1 cellular context compared by ENCODE assay signal in genomic region chr10:29324220-29324831, GRCh38.
TF ChIP-seq lines count a peak whose summit lies in the region.

No MANE protein-coding gene starts in this region.

TF ChIP-seq in HepG2, 621 proteins besides CTCF, POLR2A, EP300 and RAD21 (continued from another document and continues in another):
- TF ChIP-seq, protein P1, sequence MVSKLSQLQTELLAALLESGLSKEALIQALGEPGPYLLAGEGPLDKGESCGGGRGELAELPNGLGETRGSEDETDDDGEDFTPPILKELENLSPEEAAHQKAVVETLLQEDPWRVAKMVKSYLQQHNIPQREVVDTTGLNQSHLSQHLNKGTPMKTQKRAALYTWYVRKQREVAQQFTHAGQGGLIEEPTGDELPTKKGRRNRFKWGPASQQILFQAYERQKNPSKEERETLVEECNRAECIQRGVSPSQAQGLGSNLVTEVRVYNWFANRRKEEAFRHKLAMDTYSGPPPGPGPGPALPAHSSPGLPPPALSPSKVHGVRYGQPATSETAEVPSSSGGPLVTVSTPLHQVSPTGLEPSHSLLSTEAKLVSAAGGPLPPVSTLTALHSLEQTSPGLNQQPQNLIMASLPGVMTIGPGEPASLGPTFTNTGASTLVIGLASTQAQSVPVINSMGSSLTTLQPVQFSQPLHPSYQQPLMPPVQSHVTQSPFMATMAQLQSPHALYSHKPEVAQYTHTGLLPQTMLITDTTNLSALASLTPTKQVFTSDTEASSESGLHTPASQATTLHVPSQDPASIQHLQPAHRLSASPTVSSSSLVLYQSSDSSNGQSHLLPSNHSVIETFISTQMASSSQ (IDR thresholded peaks at IDR 0.05; ENCODE audit: low read depth): no peak
- TF ChIP-seq, protein P1 (CRISPR knock-in tag; IDR thresholded peaks at IDR 0.05; ENCODE audit: borderline replicate concordance): peak; percentile 12; the same call in 1 of the 2 replicates
- TF ChIP-seq ARID5B (CRISPR knock-in tag; IDR thresholded peaks at IDR 0.05) (peak; percentile 57), ZFP62 (CRISPR knock-in tag; IDR thresholded peaks at IDR 0.05) (no peak), SALL1 (CRISPR knock-in tag; IDR thresholded peaks at IDR 0.05) (peak; percentile 63), RXRB (CRISPR knock-in tag; IDR thresholded peaks at IDR 0.05; ENCODE audit: borderline replicate concordance) (peak; percentile 64; the same call in 1 of the 2 replicates), RFXAP (CRISPR knock-in tag; IDR thresholded peaks at IDR 0.05; ENCODE audit: borderline replicate concordance) (no peak), KLF11 (CRISPR knock-in tag; IDR thresholded peaks at IDR 0.05) (no peak), ZFP90 (CRISPR knock-in tag; IDR thresholded peaks at IDR 0.05; ENCODE audit: borderline replicate concordance) (no peak), SOX5 (CRISPR knock-in tag; IDR thresholded peaks at IDR 0.05; ENCODE audit: borderline replicate concordance) (peak; percentile 25; the same call in 1 of the 2 replicates), GRHL1 (CRISPR knock-in tag; conservative IDR thresholded peaks at IDR 0.05) (no peak), GPBP1L1 (CRISPR knock-in tag; IDR thresholded peaks at IDR 0.05) (no peak), ZNF616 (CRISPR knock-in tag; IDR thresholded peaks at IDR 0.05; ENCODE audit: low read depth) (no peak), KMT2B (CRISPR knock-in tag; IDR thresholded peaks at IDR 0.05) (no peak), ERF (CRISPR knock-in tag; IDR thresholded peaks at IDR 0.05) (0 out of 2 replicates have a peak, but pooled peaks have one; percentile 24), TERF1 (CRISPR knock-in tag; IDR thresholded peaks at IDR 0.05) (no peak), ZNF572 (CRISPR knock-in tag; IDR thresholded peaks at IDR 0.05) (no peak), RXRA (CRISPR knock-in tag; IDR thresholded peaks at IDR 0.05) (peak; percentile 58; the same call in 1 of the 2 replicates), SAP130 (CRISPR knock-in tag; IDR thresholded peaks at IDR 0.05; ENCODE audit: low read depth) (peak; percentile 34; the same call in 1 of the 2 replicates), SOX6 (IDR thresholded peaks at IDR 0.05) (no peak), SOX6 (CRISPR knock-in tag; IDR thresholded peaks at IDR 0.05) (peak; percentile 43; the same call in 1 of the 2 replicates), ELF4 (CRISPR knock-in tag; IDR thresholded peaks at IDR 0.05; ENCODE audit: borderline replicate concordance) (no peak), ZNF160 (CRISPR knock-in tag; IDR thresholded peaks at IDR 0.05) (no peak), NRL (CRISPR knock-in tag; IDR thresholded peaks at IDR 0.05; ENCODE audit: borderline replicate concordance) (no peak), ZSCAN25 (CRISPR knock-in tag; IDR thresholded peaks at IDR 0.05) (0 out of 2 replicates have a peak, but pooled peaks have one; percentile 9), ZNF335 (CRISPR knock-in tag; IDR thresholded peaks at IDR 0.05) (0 out of 2 replicates have a peak, but pooled peaks have one; percentile 32), THRA (CRISPR knock-in tag; IDR thresholded peaks at IDR 0.05; ENCODE audit: borderline replicate concordance) (peak; percentile 70; the same call in 1 of the 2 replicates), MEIS1 (CRISPR knock-in tag; IDR thresholded peaks at IDR 0.05; ENCODE audit: borderline replicate concordance) (no peak), RELA (CRISPR knock-in tag; IDR thresholded peaks at IDR 0.05) (no peak), ZSCAN31 (CRISPR knock-in tag; IDR thresholded peaks at IDR 0.05; ENCODE audit: low read depth) (no peak), PATZ1 (CRISPR knock-in tag; IDR thresholded peaks at IDR 0.05) (0 out of 2 replicates have a peak, but pooled peaks have one; percentile 13), ZUFSP (CRISPR knock-in tag; IDR thresholded peaks at IDR 0.05; ENCODE audit: borderline replicate concordance) (no peak)
- TF ChIP-seq, protein P2, sequence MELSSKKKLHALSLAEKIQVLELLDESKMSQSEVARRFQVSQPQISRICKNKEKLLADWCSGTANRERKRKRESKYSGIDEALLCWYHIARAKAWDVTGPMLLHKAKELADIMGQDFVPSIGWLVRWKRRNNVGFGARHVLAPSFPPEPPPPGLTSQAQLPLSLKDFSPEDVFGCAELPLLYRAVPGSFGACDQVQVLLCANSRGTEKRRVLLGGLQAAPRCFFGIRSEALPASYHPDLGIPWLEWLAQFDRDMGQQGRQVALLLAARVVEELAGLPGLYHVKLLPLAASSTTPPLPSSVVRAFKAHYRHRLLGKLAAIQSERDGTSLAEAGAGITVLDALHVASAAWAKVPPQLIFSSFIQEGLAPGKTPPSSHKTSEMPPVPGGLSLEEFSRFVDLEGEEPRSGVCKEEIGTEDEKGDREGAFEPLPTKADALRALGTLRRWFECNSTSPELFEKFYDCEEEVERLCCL (CRISPR knock-in tag; IDR thresholded peaks at IDR 0.05; ENCODE audit: borderline replicate concordance): no peak
- TF ChIP-seq, protein P3, sequence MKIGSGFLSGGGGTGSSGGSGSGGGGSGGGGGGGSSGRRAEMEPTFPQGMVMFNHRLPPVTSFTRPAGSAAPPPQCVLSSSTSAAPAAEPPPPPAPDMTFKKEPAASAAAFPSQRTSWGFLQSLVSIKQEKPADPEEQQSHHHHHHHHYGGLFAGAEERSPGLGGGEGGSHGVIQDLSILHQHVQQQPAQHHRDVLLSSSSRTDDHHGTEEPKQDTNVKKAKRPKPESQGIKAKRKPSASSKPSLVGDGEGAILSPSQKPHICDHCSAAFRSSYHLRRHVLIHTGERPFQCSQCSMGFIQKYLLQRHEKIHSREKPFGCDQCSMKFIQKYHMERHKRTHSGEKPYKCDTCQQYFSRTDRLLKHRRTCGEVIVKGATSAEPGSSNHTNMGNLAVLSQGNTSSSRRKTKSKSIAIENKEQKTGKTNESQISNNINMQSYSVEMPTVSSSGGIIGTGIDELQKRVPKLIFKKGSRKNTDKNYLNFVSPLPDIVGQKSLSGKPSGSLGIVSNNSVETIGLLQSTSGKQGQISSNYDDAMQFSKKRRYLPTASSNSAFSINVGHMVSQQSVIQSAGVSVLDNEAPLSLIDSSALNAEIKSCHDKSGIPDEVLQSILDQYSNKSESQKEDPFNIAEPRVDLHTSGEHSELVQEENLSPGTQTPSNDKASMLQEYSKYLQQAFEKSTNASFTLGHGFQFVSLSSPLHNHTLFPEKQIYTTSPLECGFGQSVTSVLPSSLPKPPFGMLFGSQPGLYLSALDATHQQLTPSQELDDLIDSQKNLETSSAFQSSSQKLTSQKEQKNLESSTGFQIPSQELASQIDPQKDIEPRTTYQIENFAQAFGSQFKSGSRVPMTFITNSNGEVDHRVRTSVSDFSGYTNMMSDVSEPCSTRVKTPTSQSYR (CRISPR knock-in tag; IDR thresholded peaks at IDR 0.05; ENCODE audit: borderline replicate concordance): no peak
